1 cellular context compared by ENCODE assay signal in genomic region chr10:103192451-103193106, GRCh38.
A peak's percentile ranks its signal among the peaks of the same experiment; 100 is the strongest.
TF ChIP-seq lines count a peak whose summit lies in the region.

No MANE protein-coding gene starts in this region.

TF ChIP-seq in WTC11, 78 proteins besides CTCF, POLR2A, EP300 and RAD21 (continued from another document and continues in another):
- TF ChIP-seq IRF1 (CRISPR knock-in tag; IDR thresholded peaks at IDR 0.05) (0 out of 2 replicates have a peak, but pooled peaks have one; percentile 39), ZNF416 (CRISPR knock-in tag; IDR thresholded peaks at IDR 0.05) (no peak), TEAD1 (CRISPR knock-in tag; IDR thresholded peaks at IDR 0.05) (no peak), NR3C1 (CRISPR knock-in tag; conservative IDR thresholded peaks at IDR 0.05; ENCODE audit: low read depth) (no peak), CDX4 (CRISPR knock-in tag; IDR thresholded peaks at IDR 0.05; ENCODE audit: borderline replicate concordance) (no peak), ARID4B (CRISPR knock-in tag; IDR thresholded peaks at IDR 0.05; ENCODE audit: borderline replicate concordance) (peak; percentile 69; the same call in 1 of the 2 replicates), RORB (CRISPR knock-in tag; IDR thresholded peaks at IDR 0.05) (no peak), ELF4 (CRISPR knock-in tag; IDR thresholded peaks at IDR 0.05; ENCODE audit: low read depth) (no peak), JUN (CRISPR knock-in tag; IDR thresholded peaks at IDR 0.05) (no peak), ZBTB43 (CRISPR knock-in tag; IDR thresholded peaks at IDR 0.05) (0 out of 2 replicates have a peak, but pooled peaks have one; percentile 24), E2F4 (CRISPR knock-in tag; IDR thresholded peaks at IDR 0.05; ENCODE audit: borderline replicate concordance, low read depth) (peak; percentile 63; the same call in 1 of the 2 replicates), FOXK1 (CRISPR knock-in tag; IDR thresholded peaks at IDR 0.05) (0 out of 2 replicates have a peak, but pooled peaks have one; percentile 9), ATF6 (CRISPR knock-in tag; IDR thresholded peaks at IDR 0.05) (no peak), E2F1 (CRISPR knock-in tag; IDR thresholded peaks at IDR 0.05) (0 out of 2 replicates have a peak, but pooled peaks have one; percentile 17), E2F5 (CRISPR knock-in tag; IDR thresholded peaks at IDR 0.05) (no peak), NFE2L1 (CRISPR knock-in tag; IDR thresholded peaks at IDR 0.05) (peak; percentile 74; the same call in 1 of the 2 replicates), JAZF1 (CRISPR knock-in tag; IDR thresholded peaks at IDR 0.05) (no peak), KAT7 (CRISPR knock-in tag; IDR thresholded peaks at IDR 0.05; ENCODE audit: borderline replicate concordance) (peak; percentile 49; the same call in 1 of the 2 replicates), HMGA2 (CRISPR knock-in tag; IDR thresholded peaks at IDR 0.05) (no peak), IRF2 (CRISPR knock-in tag; IDR thresholded peaks at IDR 0.05; ENCODE audit: borderline replicate concordance, low read depth) (no peak), ETV6 (CRISPR knock-in tag; IDR thresholded peaks at IDR 0.05) (0 out of 2 replicates have a peak, but pooled peaks have one; percentile 24), FOXP1 (CRISPR knock-in tag; IDR thresholded peaks at IDR 0.05; ENCODE audit: borderline replicate concordance) (peak; percentile 48; the same call in 1 of the 2 replicates), MAX (CRISPR knock-in tag; IDR thresholded peaks at IDR 0.05) (peak; percentile 22), USF1 (CRISPR knock-in tag; IDR thresholded peaks at IDR 0.05) (no peak), AFF4 (CRISPR knock-in tag; IDR thresholded peaks at IDR 0.05; ENCODE audit: borderline replicate concordance) (no peak), AR (CRISPR knock-in tag; IDR thresholded peaks at IDR 0.05) (no peak), TP53 (CRISPR knock-in tag; IDR thresholded peaks at IDR 0.05) (peak; percentile 74; the same call in 1 of the 2 replicates), ZNF671 (CRISPR knock-in tag; IDR thresholded peaks at IDR 0.05) (no peak)
